In genomic region chr5:42745856-42746255, GRCh38 we compare ENCODE assay signal across 22 cellular contexts. TPM values are rescaled to one million over a fixed set of nuclear protein-coding genes. Genes with fewer than 3 reads are reported as not detected.
"Had no signal": no experiment of that assay in that cellular context is flagged by ENCODE, and none has a peak within 500 bp of the region (broad histone marks: within the 10 kb centered on the region; RNA-seq: fewer than 3 reads in every experiment).

No MANE protein-coding gene starts in this region.

- H3K4me1 Mint-ChIP-seq: nephron; stimulated activated memory B cell treated with anti-CD40 and anti-IgM and Interleukin-4, amounts not matched to agents 10 μg/mL and 1 μg/mL and 100 μg/mL, for 72 hours had no signal

- H3K9me3 Mint-ChIP-seq: stimulated activated memory B cell treated with anti-CD40 and anti-IgM and Interleukin-4, amounts not matched to agents 10 μg/mL and 1 μg/mL and 100 μg/mL, for 72 hours; stimulated activated naive CD8-positive, alpha-beta T cell treated with anti-CD3 and anti-CD28 coated beads, Interleukin-15, Interleukin-2, amounts not matched to agents 100 ng/mL and 50 ng/mL, for 24 hours had no signal

- H3K36me3 ChIP-seq: gastroesophageal sphincter, heart left ventricle, left lung, ovary, sigmoid colon, thoracic aorta, tibial nerve, upper lobe of left lung had no signal

- H3K27me3 ChIP-seq: foreskin keratinocyte, gastroesophageal sphincter, heart left ventricle, left lung, ovary, sigmoid colon, tibial nerve, upper lobe of left lung had no signal

- H3K9me3 ChIP-seq: left lung, ovary, psoas muscle, sigmoid colon, thoracic aorta, tibial nerve, upper lobe of left lung had no signal

- H3K4me1 ChIP-seq: foreskin keratinocyte, gastroesophageal sphincter, heart left ventricle, left lung, psoas muscle, sigmoid colon, tibial nerve, upper lobe of left lung had no signal

- H3K27ac Mint-ChIP-seq: naive thymus-derived CD4-positive, alpha-beta T cell; nephron; stimulated activated memory B cell treated with anti-CD40 and anti-IgM and Interleukin-4, amounts not matched to agents 10 μg/mL and 1 μg/mL and 100 μg/mL, for 72 hours; stimulated activated naive CD8-positive, alpha-beta T cell treated with anti-CD3 and anti-CD28 coated beads, Interleukin-15, Interleukin-2, amounts not matched to agents 100 ng/mL and 50 ng/mL, for 24 hours had no signal

- ATAC-seq: esophagus mucosa; foreskin keratinocyte; gastroesophageal sphincter; heart left ventricle; left cardiac atrium; left lung; naive thymus-derived CD4-positive, alpha-beta T cell; psoas muscle; right cardiac atrium; stimulated activated memory B cell treated with anti-CD40 and anti-IgM and Interleukin-4, amounts not matched to agents 10 μg/mL and 1 μg/mL and 100 μg/mL, for 72 hours had no signal

- DNase-seq: cortex of kidney; foreskin keratinocyte; heart left ventricle; left cardiac atrium; left lung; mesenchymal stem cell; naive thymus-derived CD4-positive, alpha-beta T cell; occipital lobe; ovary; psoas muscle; right cardiac atrium; sigmoid colon; stimulated activated CD4-positive, alpha-beta T cell treated with anti-CD3 and anti-CD28 coated beads, Interleukin-4, amount 100 ng/mL, for 4 hours; upper lobe of left lung had no signal

- H3K27me3 Mint-ChIP-seq: stimulated activated memory B cell treated with anti-CD40 and anti-IgM and Interleukin-4, amounts not matched to agents 10 μg/mL and 1 μg/mL and 100 μg/mL, for 72 hours; stimulated activated naive CD8-positive, alpha-beta T cell treated with anti-CD3 and anti-CD28 coated beads, Interleukin-15, Interleukin-2, amounts not matched to agents 100 ng/mL and 50 ng/mL, for 24 hours had no signal

- H3K4me3 ChIP-seq: gastroesophageal sphincter, heart left ventricle, left lung, ovary, psoas muscle, sigmoid colon, thoracic aorta, tibial nerve, upper lobe of left lung had no signal

- H3K36me3 Mint-ChIP-seq: stimulated activated memory B cell treated with anti-CD40 and anti-IgM and Interleukin-4, amounts not matched to agents 10 μg/mL and 1 μg/mL and 100 μg/mL, for 72 hours had no signal

- H3K27ac ChIP-seq: epithelial cell of prostate, foreskin keratinocyte, gastroesophageal sphincter, heart left ventricle, left lung, ovary, psoas muscle, sigmoid colon, thoracic aorta, tibial nerve, upper lobe of left lung had no signal

- H3K4me3 Mint-ChIP-seq: naive thymus-derived CD4-positive, alpha-beta T cell; nephron; stimulated activated memory B cell treated with anti-CD40 and anti-IgM and Interleukin-4, amounts not matched to agents 10 μg/mL and 1 μg/mL and 100 μg/mL, for 72 hours; stimulated activated naive CD8-positive, alpha-beta T cell treated with anti-CD3 and anti-CD28 coated beads, Interleukin-15, Interleukin-2, amounts not matched to agents 100 ng/mL and 50 ng/mL, for 24 hours had no signal

RNA-seq across cellular contexts. Expression of gene CCDC152, which starts 10.8 kb away (rescaled TPM):
- total RNA-seq: esophagus mucosa had no signal
